ENCODE assay signal across 10 cellular contexts in the genomic region with DNA sequence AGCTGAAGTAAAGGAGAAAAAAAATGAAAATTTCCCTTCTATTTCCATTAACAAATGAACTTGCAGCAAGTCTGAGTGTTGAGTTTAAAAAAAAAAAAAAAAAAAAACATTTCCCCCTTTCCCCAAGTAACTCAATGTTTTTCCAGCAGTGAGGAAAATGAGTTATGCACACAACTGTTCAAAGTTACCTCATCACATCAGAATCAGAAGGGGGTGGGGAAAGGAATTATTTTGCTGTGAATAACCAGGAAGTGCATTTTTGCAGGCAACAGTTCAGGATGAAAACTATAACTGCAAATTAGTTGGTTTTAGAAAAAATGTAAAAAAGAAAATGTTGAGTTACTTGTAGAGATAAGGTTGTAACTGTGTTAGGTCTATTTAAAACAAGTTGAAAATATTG.
DNase-seq lines count a peak whose midpoint lies in the region; ATAC-seq, FAIRE-seq and TF ChIP-seq lines count a peak whose summit lies in the region.
"Had no signal": no experiment of that assay in that cellular context is flagged by ENCODE, and none has a peak within 500 bp of the region (broad histone marks: within the 10 kb centered on the region; RNA-seq: fewer than 3 reads in every experiment).

No MANE protein-coding gene starts in this region.

- no peak overlapping the region for H3K27ac ChIP-seq in neural progenitor cell

- H3K4me3 Mint-ChIP-seq in neural progenitor cell, result no peak overlapping the region

- peak overlapping the region; percentile 68 for H3K27ac Mint-ChIP-seq in neural progenitor cell

- no peaks in the 10 kb centered on the region for H3K27me3 ChIP-seq in neural progenitor cell

- no peaks in the 10 kb centered on the region for H3K36me3 Mint-ChIP-seq in neural progenitor cell

- peak overlapping the region; percentile 30 for H3K4me2 ChIP-seq in neural progenitor cell

- no peaks in the 10 kb centered on the region for H3K79me2 ChIP-seq in neural progenitor cell (ENCODE audit: low read depth)

- no peak overlapping the region for H2AFZ ChIP-seq in neural progenitor cell (replicated peaks)

- H3K4me1 Mint-ChIP-seq in neural progenitor cell, result peaks cover 63% of the 10 kb centered on the region

- peaks cover 3% of the 10 kb centered on the region for H3K9me3 ChIP-seq in neural progenitor cell (ENCODE audit: low read depth)

- peaks cover 3% of the 10 kb centered on the region for H3K27me3 Mint-ChIP-seq in neural progenitor cell (ENCODE audit: insufficient read depth, low read depth)

- H3K36me3 ChIP-seq in neural progenitor cell, result no peaks in the 10 kb centered on the region

- H3K9me3 Mint-ChIP-seq in neural progenitor cell, result peaks cover 4% of the 10 kb centered on the region

- no peak overlapping the region for H3K4me3 ChIP-seq in neural progenitor cell

- H3K4me1 ChIP-seq in neural progenitor cell, result peaks cover 38% of the 10 kb centered on the region

- no peaks in the 10 kb centered on the region for H4K20me1 ChIP-seq in neural progenitor cell (ENCODE audit: low read depth)

- H3K9ac ChIP-seq in neural progenitor cell, result no peak overlapping the region

- TF ChIP-seq CTCF in neural progenitor cell (IDR thresholded peaks at IDR 0.05), result no peak

- peak; percentile 79 for FAIRE-seq in endometrium (lab: Jason Lieb, UNC)

- no peak for ATAC-seq in GM18870 (IDR thresholded peaks at IDR 0.05; ENCODE audit: unreplicated experiment)

- peaks cover 13% of the 10 kb centered on the region for H3F3A ChIP-seq in neural progenitor cell (ENCODE audit: low read depth)

- DNase-seq in EL, result peak; percentile 98
- DNase-seq in NCI-H69 (lab: John Stamatoyannopoulos, UW), result peak; percentile 89
- no peak for DNase-seq in neural progenitor cell (ENCODE audit: low spot score)
- no peak for DNase-seq in stimulated activated naive CD4-positive, alpha-beta T cell (lab: John Stamatoyannopoulos, UW)
- DNase-seq in middle frontal gyrus (ENCODE audit: extremely low spot score, low spot score), result no peak
- DNase-seq in DMS114 treated with DMSO at 0.1 percent for 48 hours (lab: John Stamatoyannopoulos, UW; ENCODE audit: unreplicated experiment), result no peak
- DNase-seq: cortex of kidney, GOT3 had no signal

Comparison
In these comparisons a context has a peak if more than half of its experiments do, and no peak if none do; other contexts are left out.
1. DNase-seq: peak in EL (single experiment) and NCI-H69 (single experiment); none in neural progenitor cell (single experiment), stimulated activated naive CD4-positive, alpha-beta T cell (0 of 6), middle frontal gyrus (single experiment) and DMS114 treated with DMSO at 0.1 percent for 48 hours (single experiment).